9 cellular contexts compared by ENCODE assay signal in the genomic region with DNA sequence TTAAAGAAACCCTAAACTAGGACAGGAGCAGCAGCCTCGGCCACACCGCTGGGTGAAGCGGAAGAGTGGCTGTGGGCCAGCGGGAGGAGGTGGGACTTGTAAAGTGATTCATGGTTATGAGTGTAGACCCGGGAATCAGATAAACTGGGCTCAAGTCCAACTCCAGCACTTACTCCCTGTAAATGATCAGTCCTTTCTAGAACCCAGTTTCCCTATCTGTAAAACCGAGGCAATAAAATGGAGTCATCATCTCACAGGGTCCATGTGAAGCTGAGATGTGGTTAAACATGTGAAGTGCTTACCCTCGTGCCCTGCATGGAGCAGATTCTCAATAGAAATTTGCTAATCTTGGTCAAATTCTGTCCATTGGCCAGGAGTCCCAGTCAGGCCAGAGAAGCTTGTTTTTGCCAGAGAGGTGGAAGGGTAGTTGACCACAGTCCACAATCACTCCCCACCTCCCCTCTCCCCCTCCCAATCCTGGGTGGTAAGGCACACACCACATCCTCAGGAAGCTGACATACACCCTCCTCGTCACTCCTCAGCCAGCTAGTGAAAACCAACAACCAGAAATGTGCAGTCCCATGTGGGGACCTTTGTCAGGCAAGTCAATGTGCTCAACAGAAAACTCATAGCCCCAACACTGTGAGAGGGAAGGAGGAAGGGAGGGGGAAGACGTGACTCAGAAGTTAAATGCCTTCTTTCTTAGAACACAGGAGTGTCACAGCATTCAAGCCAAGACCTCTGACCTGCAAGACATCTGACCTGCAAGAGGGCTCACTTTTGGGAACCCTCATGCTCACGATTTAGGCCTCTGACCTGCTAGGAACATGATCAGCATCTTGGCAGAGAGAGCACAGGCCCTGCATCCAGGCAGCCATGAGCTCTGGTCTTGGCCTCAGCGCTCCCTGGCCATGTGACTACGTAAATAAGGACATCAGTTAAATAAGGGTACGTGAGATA.
DNase-seq lines count a peak whose midpoint lies in the region; ATAC-seq and TF ChIP-seq lines count a peak whose summit lies in the region.
"Had no signal": no experiment of that assay in that cellular context is flagged by ENCODE, and none has a peak within 500 bp of the region (broad histone marks: within the 10 kb centered on the region; RNA-seq: fewer than 3 reads in every experiment).

No MANE protein-coding gene starts in this region.

- H3K9me3 Mint-ChIP-seq in CD4-positive, alpha-beta T cell, result peaks cover 4% of the 10 kb centered on the region

- no peak overlapping the region for H3K27ac ChIP-seq in CD4-positive, alpha-beta T cell (ENCODE audit: low read depth, low read length)
- peak overlapping the region in 1 of 4 donors; percentile 46 for H3K27ac ChIP-seq in Peyer's patch
- H3K27ac ChIP-seq: dorsolateral prefrontal cortex had no signal

- POLR2A ChIA-PET in CD4-positive, alpha-beta T cell (lab: Charles Lee), result interaction anchor here (1.0 to 1.6 kb wide), 4 partner anchors 24 to 59 kb away, joined by 3 to 4 read pairs (median 3); no protein-coding TSS in a partner anchor

- no peaks in the 10 kb centered on the region for H3K36me3 Mint-ChIP-seq in CD4-positive, alpha-beta T cell (ENCODE audit: low read depth)

- H3K4me1 ChIP-seq in Peyer's patch, result peaks cover 0 to 25% (median 3%) of the 10 kb centered on the region in 4 donors

- H3K4me1 Mint-ChIP-seq in CD4-positive, alpha-beta T cell (ENCODE audit: low read depth), result peaks cover 72% of the 10 kb centered on the region

- intact Hi-C loops in CD4-positive, alpha-beta T cell (cut with DNase I, micrococcal nuclease), result loop anchor here in 1 of 2 experiments (5.0 kb wide), 1 partner anchor 56 kb away; no protein-coding TSS in a partner anchor

- H3K9me3 ChIP-seq in CD4-positive, alpha-beta T cell (ENCODE audit: control insufficient read depth, low read length), result no peaks in the 10 kb centered on the region
- no peaks in the 10 kb centered on the region for H3K9me3 ChIP-seq in Peyer's patch

- no peak overlapping the region for H3K4me3 ChIP-seq in Peyer's patch
- no peak overlapping the region for H3K4me3 ChIP-seq in astrocyte of the cerebellum (ENCODE audit: low read depth, low read length)
- H3K4me3 ChIP-seq: dorsolateral prefrontal cortex had no signal

- in situ Hi-C loops in astrocyte of the cerebellum (cut with HindIII; ENCODE audit: low sequenced_read_pairs), result loop anchor here (5.0 kb wide), 1 partner anchor 61 kb away; no protein-coding TSS in a partner anchor

- no peak for TF ChIP-seq CTCF in CD4-positive, alpha-beta T cell (IDR thresholded peaks at IDR 0.05)
- TF ChIP-seq CTCF in Peyer's patch (IDR thresholded peaks at IDR 0.05) (no peak), astrocyte of the cerebellum (IDR thresholded peaks at IDR 0.05; ENCODE audit: low read depth, low read length, missing control alignments) (no peak), omental fat pad (IDR thresholded peaks at IDR 0.05) (no peak)

- peak; percentile 85 for ATAC-seq in CD4-positive, alpha-beta T cell (ENCODE audit: poor library complexity)
- ATAC-seq in omental fat pad (ENCODE audit: low FRiP score) (peak; percentile 77), GM19023 (IDR thresholded peaks at IDR 0.05; ENCODE audit: unreplicated experiment) (no peak), HG03354 (IDR thresholded peaks at IDR 0.05; ENCODE audit: poor library complexity, severe bottlenecking, unreplicated experiment) (no peak), HG03442 (IDR thresholded peaks at IDR 0.05; ENCODE audit: unreplicated experiment) (no peak)

- peak overlapping the region; percentile 67 for H3K27ac Mint-ChIP-seq in CD4-positive, alpha-beta T cell

- peak overlapping the region; percentile 5 for H3K4me3 Mint-ChIP-seq in CD4-positive, alpha-beta T cell

- TF ChIP-seq POLR2A in Peyer's patch (IDR thresholded peaks at IDR 0.05), result no peak

- H3K36me3 ChIP-seq in Peyer's patch, result no peaks in the 10 kb centered on the region

- DNase-seq in CD4-positive, alpha-beta T cell, result peak in 7 of 10 experiments; percentile 15 to 40 (median 27)
- DNase-seq in Peyer's patch, result peak; percentile 23 to 82 (median 71)
- peak; percentile 86 for DNase-seq in astrocyte of the cerebellum (ENCODE audit: low read depth)
- DNase-seq in omental fat pad (ENCODE audit: low spot score), result no peak
- DNase-seq in SKM-1 (lab: John Stamatoyannopoulos, UW; ENCODE audit: unreplicated experiment), result no peak

- H3K27me3 Mint-ChIP-seq in CD4-positive, alpha-beta T cell, result no peaks in the 10 kb centered on the region

- CTCF ChIA-PET in CD4-positive, alpha-beta T cell (lab: Charles Lee), result no interaction called here

- no peaks in the 10 kb centered on the region for H3K27me3 ChIP-seq in CD4-positive, alpha-beta T cell (ENCODE audit: control insufficient read depth, insufficient read depth, low read length)
- no peaks in the 10 kb centered on the region for H3K27me3 ChIP-seq in Peyer's patch

Comparison
In these comparisons a context has a peak if more than half of its experiments do, and no peak if none do; other contexts are left out.
1. ATAC-seq: peak in CD4-positive, alpha-beta T cell (single experiment) and omental fat pad (single experiment); none in GM19023 (single experiment), HG03354 (single experiment) and HG03442 (single experiment).
2. DNase-seq: peak in CD4-positive, alpha-beta T cell (7 of 10), Peyer's patch (3 of 3) and astrocyte of the cerebellum (single experiment); none in omental fat pad (single experiment) and SKM-1 (single experiment).